Comparison of ENCODE assay signal across 7 cellular contexts in the genomic region with DNA sequence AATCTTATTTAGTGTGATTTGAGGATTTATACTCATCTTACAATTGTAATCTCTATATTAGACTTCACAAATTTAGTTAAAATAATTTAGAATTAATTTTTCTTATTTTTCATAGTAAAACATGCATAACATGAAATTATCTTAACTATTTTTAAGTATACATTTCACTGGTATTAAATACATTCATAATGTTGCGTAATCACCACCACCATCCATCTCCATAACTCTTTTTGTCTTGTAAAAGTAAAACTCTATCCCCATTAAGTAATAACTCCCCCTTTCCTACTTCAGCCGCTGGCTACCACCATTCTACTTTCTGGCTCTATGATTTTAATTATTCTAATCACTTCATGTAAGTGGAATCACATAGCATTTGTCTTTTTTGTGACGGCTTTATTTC.
"Had no signal": no experiment of that assay in that cellular context is flagged by ENCODE, and none has a peak within 500 bp of the region (broad histone marks: within the 10 kb centered on the region; RNA-seq: fewer than 3 reads in every experiment).

No MANE protein-coding gene starts in this region.

- H3K9ac ChIP-seq: GM23248 had no signal

- FAIRE-seq: H54, HTR-8/SVneo had no signal

- H3K4me3 ChIP-seq: GM23248 had no signal

- H3K27ac ChIP-seq: GM23248 had no signal

- H2AFZ ChIP-seq: GM23248 had no signal

- DNase-seq: GM23248, GOT3, H9, HCEC 1CT, KG1 had no signal
